Comparison of ENCODE assay signal across 6 cellular contexts in genomic region chr1:201157949-201158348, GRCh38. TPM values are rescaled to one million over a fixed set of nuclear protein-coding genes. Genes with fewer than 3 reads are reported as not detected.
"Had no signal": no experiment of that assay in that cellular context is flagged by ENCODE, and none has a peak within 500 bp of the region (broad histone marks: within the 10 kb centered on the region; RNA-seq: fewer than 3 reads in every experiment).

No MANE protein-coding gene starts in this region.

- H3K4me3 Mint-ChIP-seq: GM23338, H9 had no signal

- H3K4me3 ChIP-seq: GM23338 had no signal

- H2AFZ ChIP-seq: GM23338 had no signal

- H3K36me3 Mint-ChIP-seq: IgD-negative memory B cell had no signal

- H3K27ac Mint-ChIP-seq: GM23338 had no signal

- H3K4me2 ChIP-seq: GM23338 had no signal

- H3K9me3 Mint-ChIP-seq: H9 had no signal

- ATAC-seq: GM23338 had no signal

- DNase-seq: H9, HCEC 1CT had no signal

RNA-seq across cellular contexts. Expression of gene ASCL5, which starts 31.0 kb away (rescaled TPM):
- total RNA-seq: GM23338, HT-29 had no signal

RNA-seq across cellular contexts. Expression of gene IGFN1, which starts 32.7 kb away (rescaled TPM):
- total RNA-seq: GM23338, H1, H9 had no signal

RNA-seq across cellular contexts. Expression of gene CACNA1S, which starts 45.7 kb away (rescaled TPM):
- total RNA-seq: H1, H9, HT-29 had no signal
